Comparison of ENCODE assay signal across 1 cellular context in the genomic region with DNA sequence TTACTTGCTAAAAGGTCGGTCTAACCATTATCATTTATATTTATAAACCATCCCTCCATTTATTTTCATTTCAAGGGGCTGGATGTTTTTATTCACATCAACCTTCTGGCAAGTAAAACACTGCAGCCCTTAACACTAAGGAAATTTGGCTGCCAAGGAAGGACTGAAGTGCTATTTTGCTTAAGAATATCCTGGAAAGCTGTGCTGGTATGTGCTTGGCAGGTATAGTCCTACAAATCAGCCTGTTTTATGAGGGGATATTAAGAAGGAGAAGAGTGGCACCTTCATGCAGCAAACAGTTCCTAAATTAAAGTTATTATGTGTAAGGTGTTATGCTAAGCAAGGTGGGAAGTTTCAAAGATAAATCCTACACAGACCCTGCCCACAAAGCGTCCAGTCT.
TF ChIP-seq lines count a peak whose summit lies in the region.

No MANE protein-coding gene starts in this region.

TF ChIP-seq in endothelial cell of umbilical vein, 7 proteins besides CTCF, POLR2A, EP300 and RAD21 (continued from another document):
- no peak for TF ChIP-seq JUN (IDR thresholded peaks at IDR 0.05; ENCODE audit: borderline replicate concordance, insufficient read depth, insufficient read length, low read depth)
- no peak for TF ChIP-seq GATA2 (IDR thresholded peaks at IDR 0.05; ENCODE audit: insufficient read depth, insufficient read length, low read depth, low read length)
- TF ChIP-seq POLR2AphosphoS5 (IDR thresholded peaks at IDR 0.05; ENCODE audit: insufficient read depth, low read depth, low read length), result no peak
- no peak for TF ChIP-seq FOS (IDR thresholded peaks at IDR 0.05; ENCODE audit: borderline replicate concordance, insufficient read depth, low read length)
